14 cellular contexts compared by ENCODE assay signal in genomic region chr7:139650429-139651100, GRCh38.
DNase-seq lines count a peak whose midpoint lies in the region; ATAC-seq and TF ChIP-seq lines count a peak whose summit lies in the region.
"Had no signal": no experiment of that assay in that cellular context is flagged by ENCODE, and none has a peak within 500 bp of the region (broad histone marks: within the 10 kb centered on the region; RNA-seq: fewer than 3 reads in every experiment).

No MANE protein-coding gene starts in this region.

- intact Hi-C loops in lower lobe of right lung (cut with DNase I), result no loop called here

- H2BK120ac ChIP-seq in neuronal stem cell (ENCODE audit: low read depth, low read length), result no peak overlapping the region

- H3K18ac ChIP-seq in neuronal stem cell (ENCODE audit: low read length), result no peak overlapping the region

- TF ChIP-seq EP300 in gastroesophageal sphincter (IDR thresholded peaks at IDR 0.05), result no peak

- no peaks in the 10 kb centered on the region for H3K36me3 ChIP-seq in gastroesophageal sphincter
- peaks cover 3% of the 10 kb centered on the region for H3K36me3 ChIP-seq in lower lobe of right lung
- peaks cover 0 to 6% of the 10 kb centered on the region in 2 donors for H3K36me3 ChIP-seq in neuronal stem cell (replicated peaks in 1 of 2; ENCODE audit: control insufficient read depth in 2 of 2, insufficient read depth in 2 of 2, low read length in 2 of 2)
- H3K36me3 ChIP-seq: transverse colon had no signal

- no peak overlapping the region for H3K23ac ChIP-seq in neuronal stem cell (ENCODE audit: low read depth, low read length, poor library complexity)

- no peak overlapping the region for H2BK5ac ChIP-seq in neuronal stem cell (ENCODE audit: low read length)

- H3K4me1 ChIP-seq in gastroesophageal sphincter (peaks cover 0 to 48% (median 0%) of the 10 kb centered on the region in 3 donors), lower lobe of right lung (peaks cover 66% of the 10 kb centered on the region), neuronal stem cell (ENCODE audit: control insufficient read depth in 2 of 2, insufficient read depth in 1 of 2, low read depth in 1 of 2, low read length in 2 of 2) (peaks cover 14 to 33% of the 10 kb centered on the region in 2 donors)

- H3K4ac ChIP-seq in neuronal stem cell (ENCODE audit: low read length), result no peak overlapping the region

- no peak overlapping the region for H2BK12ac ChIP-seq in neuronal stem cell (ENCODE audit: low read length)

- WGBS in gastroesophageal sphincter (ENCODE audit: low coverage in 1 of 2), 2 donors, result 91 to 100% methylated on average over 2 to 4 of the region's 12 CpGs
- no CpG with 5 or more reads among the region's 12 CpGs for WGBS in neuronal stem cell (ENCODE audit: extremely low coverage in 2 of 2, insufficient read length in 2 of 2, insufficient replicate concordance in 1 of 2), 2 donors

- CTCF ChIA-PET in RWPE1 (lab: Yijun Ruan, JAX), result interaction anchor here (0.6 to 1.6 kb wide), 2 partner anchors 352 to 675 kb away, joined by 4 to 5 read pairs; no protein-coding TSS in a partner anchor

- H3K9me3 ChIP-seq in gastroesophageal sphincter (no peaks in the 10 kb centered on the region), lower lobe of right lung (no peaks in the 10 kb centered on the region), neuronal stem cell (replicated peaks in 1 of 2; ENCODE audit: control insufficient read depth in 2 of 2, insufficient read depth in 1 of 2, low read depth in 1 of 2, low read length in 2 of 2) (no peaks in the 10 kb centered on the region)
- H3K9me3 ChIP-seq: transverse colon had no signal

- TF ChIP-seq POLR2A in gastroesophageal sphincter (IDR thresholded peaks at IDR 0.05), result no peak

- H4K91ac ChIP-seq in neuronal stem cell (ENCODE audit: low read depth, low read length, poor library complexity), result no peak overlapping the region

- H3K27me3 ChIP-seq in gastroesophageal sphincter (no peaks in the 10 kb centered on the region), lower lobe of right lung (ENCODE audit: low read depth) (no peaks in the 10 kb centered on the region), neuronal stem cell (ENCODE audit: control insufficient read depth in 3 of 3, insufficient read depth in 3 of 3, low read depth in 1 of 3, low read length in 3 of 3) (no peaks in the 10 kb centered on the region)
- H3K27me3 ChIP-seq: transverse colon had no signal

- no peak overlapping the region for H3K9ac ChIP-seq in neuronal stem cell (ENCODE audit: low read depth, low read length, poor library complexity)

- H3K79me1 ChIP-seq in neuronal stem cell (ENCODE audit: low read depth, low read length), result peaks cover 2% of the 10 kb centered on the region

- peak overlapping the region; percentile 57 for H3K27ac ChIP-seq in RWPE1
- H3K27ac ChIP-seq in gastroesophageal sphincter, result peak overlapping the region in 1 of 4 donors; percentile 29
- peak overlapping the region; percentile 51 for H3K27ac ChIP-seq in lower lobe of right lung
- peak overlapping the region; percentile 94 for H3K27ac ChIP-seq in temporal lobe (ENCODE audit: low read depth, low read length)
- no peak overlapping the region for H3K27ac ChIP-seq in neuronal stem cell (replicated peaks; ENCODE audit: low read length)

- no peak overlapping the region for H3K4me2 ChIP-seq in neuronal stem cell (ENCODE audit: insufficient read depth, low read length, poor library complexity, severe bottlenecking)

- DNase-seq in RWPE1 (ENCODE audit: low spot score), result no peak
- no peak for DNase-seq in lower lobe of right lung
- DNase-seq in NCI-H526 (lab: John Stamatoyannopoulos, UW), result no peak
- no peak for DNase-seq in neuronal stem cell (ENCODE audit: low spot score)
- DNase-seq in activated naive CD4-positive, alpha-beta T cell (lab: John Stamatoyannopoulos, UW), result no peak
- DNase-seq: activated CD8-positive, alpha-beta T cell treated with anti-CD3 and anti-CD28 coated beads for 36 hours; activated effector memory CD4-positive, alpha-beta T cell treated with Interleukin-2 at 50 U/mL for 16 hours; CD4-positive, alpha-beta memory T cell; NCI-H1092; NCI-H2227 treated with DMSO at 0.1 percent for 48 hours; transverse colon had no signal

- H2AFZ ChIP-seq in neuronal stem cell (ENCODE audit: low read length), result no peak overlapping the region

- H3K4me3 ChIP-seq in gastroesophageal sphincter (no peak overlapping the region), lower lobe of right lung (no peak overlapping the region), neuronal stem cell (ENCODE audit: low read length in 2 of 2) (no peak overlapping the region)
- H3K4me3 ChIP-seq: transverse colon had no signal

- POLR2A ChIA-PET in RWPE1 (lab: Yijun Ruan, JAX; ENCODE audit: low non-redundant PET), result no interaction called here

- H2BK15ac ChIP-seq in neuronal stem cell (ENCODE audit: low read length), result no peak overlapping the region

- no peak overlapping the region for H2AK5ac ChIP-seq in neuronal stem cell (ENCODE audit: low read depth, low read length)

- H3K14ac ChIP-seq in neuronal stem cell (ENCODE audit: low read length), result no peak overlapping the region

- ATAC-seq in gastroesophageal sphincter (peak; percentile 9), lower lobe of right lung (no peak), GM19324 (IDR thresholded peaks at IDR 0.05; ENCODE audit: low FRiP score, unreplicated experiment) (no peak)
- ATAC-seq: activated CD8-positive, alpha-beta T cell treated with anti-CD3 and anti-CD28 coated beads for 36 hours had no signal

- H4K8ac ChIP-seq in neuronal stem cell (ENCODE audit: low read depth, low read length), result no peak overlapping the region

- TF ChIP-seq CTCF in RWPE1 (conservative IDR thresholded peaks at IDR 0.05; ENCODE audit: low read depth) (no peak), gastroesophageal sphincter (IDR thresholded peaks at IDR 0.05) (no peak), lower lobe of right lung (IDR thresholded peaks at IDR 0.05) (no peak)
